In genomic region chr6:41789937-41790502, GRCh38 we compare ENCODE assay signal across 29 cellular contexts. TPM values are rescaled to one million over a fixed set of nuclear protein-coding genes. Genes with fewer than 3 reads are reported as not detected.
A peak's percentile ranks its signal among the peaks of the same experiment; 100 is the strongest.
DNase-seq lines count a peak whose midpoint lies in the region; ATAC-seq and TF ChIP-seq lines count a peak whose summit lies in the region.
"Had no signal": no experiment of that assay in that cellular context is flagged by ENCODE, and none has a peak within 500 bp of the region (broad histone marks: within the 10 kb centered on the region; RNA-seq: fewer than 3 reads in every experiment).

No MANE protein-coding gene starts in this region.

- H3K27me3 Mint-ChIP-seq in activated CD4-positive, alpha-beta T cell treated with anti-CD3 and anti-CD28 coated beads for 36 hours, result no peaks in the 10 kb centered on the region
- H3K27me3 Mint-ChIP-seq in WTC11 (ENCODE audit: low read depth), result peaks cover 11% of the 10 kb centered on the region
- H3K27me3 Mint-ChIP-seq: naive thymus-derived CD8-positive, alpha-beta T cell; progenitor cell of endocrine pancreas had no signal

- H4K8ac ChIP-seq in mesenchymal stem cell (ENCODE audit: low read length), result no peak overlapping the region

- H3K18ac ChIP-seq in mesenchymal stem cell (ENCODE audit: low read depth in 1 of 2, low read length in 2 of 2), result no peak overlapping the region

- no peak overlapping the region for H2AK5ac ChIP-seq in mesenchymal stem cell (ENCODE audit: low read length, severe bottlenecking)

- H3K9ac ChIP-seq in mesenchymal stem cell (ENCODE audit: low read length), result peak overlapping the region; percentile 5

- H2AFZ ChIP-seq in mesenchymal stem cell (ENCODE audit: low read depth, low read length), result no peak overlapping the region
- H2AFZ ChIP-seq: GM23338, hepatocyte had no signal

- H2BK12ac ChIP-seq in mesenchymal stem cell (ENCODE audit: low read length in 2 of 2), result no peak overlapping the region

- peaks cover 32% of the 10 kb centered on the region for H3K36me3 Mint-ChIP-seq in activated CD4-positive, alpha-beta T cell treated with anti-CD3 and anti-CD28 coated beads for 36 hours (ENCODE audit: low read depth)
- H3K36me3 Mint-ChIP-seq in WTC11, result peaks cover 31% of the 10 kb centered on the region

- H3K4me2 ChIP-seq in mesenchymal stem cell (ENCODE audit: low read length, poor library complexity, severe bottlenecking), result no peak overlapping the region
- H3K4me2 ChIP-seq: GM23338, hepatocyte, smooth muscle cell had no signal

- no peak overlapping the region for H3K23ac ChIP-seq in mesenchymal stem cell (ENCODE audit: low read length in 2 of 2)

- no peak overlapping the region for H3K14ac ChIP-seq in mesenchymal stem cell (ENCODE audit: low read length in 2 of 2)

- no peak overlapping the region for H2BK5ac ChIP-seq in mesenchymal stem cell (ENCODE audit: low read depth, low read length, poor library complexity, severe bottlenecking)

- POLR2A ChIA-PET in activated CD4-positive, alpha-beta T cell treated with anti-CD3 and anti-CD28 coated beads for 36 hours (lab: Charles Lee), result no interaction called here
- POLR2A ChIA-PET in WTC11 (lab: Charles Lee), result interaction anchor here (0.6 kb wide), 1 partner anchor 58 kb away, joined by 3 read pairs; no protein-coding TSS in a partner anchor

- H2BK120ac ChIP-seq in mesenchymal stem cell (ENCODE audit: low read depth, low read length), result no peak overlapping the region

- H3K4me1 ChIP-seq in mesenchymal stem cell (ENCODE audit: control insufficient read depth, insufficient read depth, low read depth, low read length) (peaks cover 18% of the 10 kb centered on the region), upper lobe of left lung (peaks cover 24 to 37% (median 34%) of the 10 kb centered on the region in 4 donors)
- H3K4me1 ChIP-seq: BE2C had no signal

- WGBS in mesenchymal stem cell, result 96% methylated on average over 1 of the region's 1 CpG
- WGBS in upper lobe of left lung, 2 donors, result 100% methylated on average over 1 of the region's 1 CpG

- H3K79me1 ChIP-seq in mesenchymal stem cell (replicated peaks; ENCODE audit: low read length, poor library complexity, severe bottlenecking), result peaks cover 16% of the 10 kb centered on the region

- no peak overlapping the region for H3K4me3 ChIP-seq in HL-60 (replicated peaks; ENCODE audit: insufficient read depth, low read length)
- no peak overlapping the region for H3K4me3 ChIP-seq in mesenchymal stem cell (ENCODE audit: insufficient read depth in 1 of 2, low read depth in 1 of 2, low read length in 2 of 2)
- no peak overlapping the region for H3K4me3 ChIP-seq in upper lobe of left lung
- H3K4me3 ChIP-seq: coronary artery, GM23338, hepatocyte, smooth muscle cell, testis had no signal

- ATAC-seq in activated CD4-positive, alpha-beta T cell treated with anti-CD3 and anti-CD28 coated beads for 36 hours, result no peak
- ATAC-seq in WTC11 (no peak), GM21390 (IDR thresholded peaks at IDR 0.05; ENCODE audit: unreplicated experiment) (no peak), upper lobe of left lung (ENCODE audit: low FRiP score in 2 of 2) (no peak)
- ATAC-seq: GM23338; naive thymus-derived CD8-positive, alpha-beta T cell had no signal

- TF ChIP-seq CTCF in HL-60 (IDR thresholded peaks at IDR 0.05; ENCODE audit: insufficient read depth, low read length) (no peak), WTC11 (IDR thresholded peaks at IDR 0.05) (no peak), upper lobe of left lung (IDR thresholded peaks at IDR 0.05) (no peak)

- H3K4ac ChIP-seq in mesenchymal stem cell (ENCODE audit: low read depth in 1 of 2, low read length in 2 of 2), result no peak overlapping the region

- H3K9me3 ChIP-seq in mesenchymal stem cell (ENCODE audit: control insufficient read depth, low read length) (no peaks in the 10 kb centered on the region), upper lobe of left lung (no peaks in the 10 kb centered on the region)
- H3K9me3 ChIP-seq: BE2C, testis had no signal

- peak overlapping the region; percentile 85 for H3K27ac ChIP-seq in HL-60 (replicated peaks)
- no peak overlapping the region for H3K27ac ChIP-seq in mesenchymal stem cell (ENCODE audit: low read length, poor library complexity, severe bottlenecking)
- no peak overlapping the region for H3K27ac ChIP-seq in upper lobe of left lung
- H3K27ac ChIP-seq: coronary artery, hepatocyte, testis, WERI-Rb-1 had no signal

- H2BK15ac ChIP-seq in mesenchymal stem cell (ENCODE audit: low read depth, poor library complexity, severe bottlenecking), result no peak overlapping the region

- no peak for TF ChIP-seq EP300 in upper lobe of left lung (IDR thresholded peaks at IDR 0.05)

- H3K27me3 ChIP-seq in HL-60 (ENCODE audit: insufficient read depth, poor library complexity, severe bottlenecking) (no peaks in the 10 kb centered on the region), mesenchymal stem cell (ENCODE audit: control insufficient read depth in 1 of 2, insufficient read depth in 1 of 2, low read length in 2 of 2) (no peaks in the 10 kb centered on the region), upper lobe of left lung (no peaks in the 10 kb centered on the region)
- H3K27me3 ChIP-seq: BE2C, hepatocyte, testis had no signal

- H3K9me3 Mint-ChIP-seq in activated CD4-positive, alpha-beta T cell treated with anti-CD3 and anti-CD28 coated beads for 36 hours (ENCODE audit: low read depth), result no peaks in the 10 kb centered on the region
- no peaks in the 10 kb centered on the region for H3K9me3 Mint-ChIP-seq in WTC11
- H3K9me3 Mint-ChIP-seq: naive thymus-derived CD8-positive, alpha-beta T cell; T-helper 1 cell treated with Interleukin-12 subunit alpha and Interleukin-12 subunit beta and Interleukin-4 antibody, amounts not matched to agents 30 μg/mL and 1 μg/mL, for 36 hours had no signal

- DNase-seq in activated CD4-positive, alpha-beta T cell treated with anti-CD3 and anti-CD28 coated beads for 36 hours, result no peak
- DNase-seq in activated CD4-positive, alpha-beta T cell treated with anti-CD3 and anti-CD28 coated beads for 48 hours, result no peak
- peak; percentile 49 to 76 for DNase-seq in HL-60 (ENCODE audit: low read depth in 1 of 2, low spot score in 1 of 2)
- DNase-seq in WTC11 (ENCODE audit: low spot score), result no peak
- DNase-seq in mesenchymal stem cell, result no peak
- no peak for DNase-seq in NCI-H1105 treated with DMSO at 0.1 percent for 48 hours (lab: John Stamatoyannopoulos, UW)
- DNase-seq in upper lobe of left lung, result no peak
- DNase-seq: 8988T; activated effector memory CD4-positive, alpha-beta T cell treated with anti-CD3 and anti-CD28 coated beads, Interleukin-2, amount 50 U/mL, for 16 hours; BE2C; DMS153; islet precursor cell; naive thymus-derived CD8-positive, alpha-beta T cell; NCI-H1092; NCI-H2107; NCI-H524; SHP77 treated with DMSO at 0.1 percent for 48 hours; stimulated activated CD4-positive, alpha-beta T cell treated with anti-CD3 and anti-CD28 coated beads, Interleukin-4, amount 100 ng/mL, for 4 hours; testis; WERI-Rb-1 had no signal

- no peak overlapping the region for H4K91ac ChIP-seq in mesenchymal stem cell (ENCODE audit: low read length)

- CTCF ChIA-PET in activated CD4-positive, alpha-beta T cell treated with anti-CD3 and anti-CD28 coated beads for 36 hours (lab: Charles Lee), result no interaction called here
- CTCF ChIA-PET in WTC11 (lab: Charles Lee), result no interaction called here

- intact Hi-C loops in activated CD4-positive, alpha-beta T cell treated with anti-CD3 and anti-CD28 coated beads for 36 hours (cut with DNase I, micrococcal nuclease), result loop anchor here (5.0 to 10.0 kb wide), 4 partner anchors 775 to 1265 kb away; partner anchors contain the start of genes BICRAL (in 1 of the 2), CUL7 (in 1 of the 2), KLC4 (in 1 of the 2) and MRPL2 (in 1 of the 2)

- no peak overlapping the region for H3K4me3 Mint-ChIP-seq in activated CD4-positive, alpha-beta T cell treated with anti-CD3 and anti-CD28 coated beads for 36 hours
- peak overlapping the region; percentile 96; the same call in 1 of the 2 replicates for H3K4me3 Mint-ChIP-seq in WTC11

- peaks cover 19% of the 10 kb centered on the region for H3K4me1 Mint-ChIP-seq in activated CD4-positive, alpha-beta T cell treated with anti-CD3 and anti-CD28 coated beads for 36 hours
- peaks cover 13% of the 10 kb centered on the region for H3K4me1 Mint-ChIP-seq in WTC11

- TF ChIP-seq POLR2A in upper lobe of left lung (IDR thresholded peaks at IDR 0.05), result no peak

- peaks cover 8 to 43% of the 10 kb centered on the region in 2 experiments for H3K36me3 ChIP-seq in mesenchymal stem cell (ENCODE audit: control insufficient read depth in 1 of 2, insufficient read depth in 2 of 2, low read depth in 1 of 2, low read length in 2 of 2)
- H3K36me3 ChIP-seq in upper lobe of left lung, result peaks cover 5 to 43% (median 21%) of the 10 kb centered on the region in 4 donors

- peak overlapping the region; percentile 53 for H3K27ac Mint-ChIP-seq in activated CD4-positive, alpha-beta T cell treated with anti-CD3 and anti-CD28 coated beads for 36 hours
- H3K27ac Mint-ChIP-seq in WTC11, result no peak overlapping the region
- H3K27ac Mint-ChIP-seq: GM23338 had no signal

RNA-seq across cellular contexts. Expression of gene TOMM6, which starts 2.5 kb away (rescaled TPM):
- 100 to 1,000 TPM; 282 to 345 TPM for total RNA-seq in activated CD4-positive, alpha-beta T cell treated with anti-CD3 and anti-CD28 coated beads for 36 hours
- total RNA-seq in WTC11 (2021), result 219 to 233 TPM (median 228 TPM) in 3 replicates
- polyA plus RNA-seq in mesenchymal stem cell (2013, experiment 1 of 2), result 244 TPM
- 241 TPM for polyA plus RNA-seq in mesenchymal stem cell (2013, experiment 2 of 2)
- total RNA-seq in upper lobe of left lung, result 100 to 1,000 TPM in 3 of 6 donors, 10 to 100 TPM in 2, 1 to 10 TPM in 1; 7.3 to 169 (median 96.9) TPM

RNA-seq across cellular contexts. Expression of gene PRICKLE4, which starts 9.4 kb away (rescaled TPM):
- total RNA-seq in activated CD4-positive, alpha-beta T cell treated with anti-CD3 and anti-CD28 coated beads for 36 hours, result not detected
- 0.50 to 1.5 TPM (median 0.82 TPM) in 3 replicates for total RNA-seq in WTC11 (2021)
- polyA plus RNA-seq in mesenchymal stem cell (2013, experiment 1 of 2), result 0.33 TPM
- polyA plus RNA-seq in mesenchymal stem cell (2013, experiment 2 of 2), result 0.15 TPM
- total RNA-seq in upper lobe of left lung, result 100 to 1,000 TPM in 1 of 6 donors, 10 to 100 TPM in 4, 1 to 10 TPM in 1; 9.3 to 133 (median 14.6) TPM
- total RNA-seq: naive thymus-derived CD8-positive, alpha-beta T cell had no signal
- polyA plus RNA-seq: naive thymus-derived CD8-positive, alpha-beta T cell; smooth muscle cell had no signal

RNA-seq across cellular contexts. Expression of gene FRS3, which starts 10.3 kb away (rescaled TPM):
- 1 to 10 TPM; 4.8 to 5.6 TPM for total RNA-seq in activated CD4-positive, alpha-beta T cell treated with anti-CD3 and anti-CD28 coated beads for 36 hours
- total RNA-seq in WTC11 (2021), result 5.5 to 7.8 TPM (median 6.0 TPM) in 3 replicates
- polyA plus RNA-seq in mesenchymal stem cell (2013, experiment 1 of 2), result 3.6 TPM
- 2.9 TPM for polyA plus RNA-seq in mesenchymal stem cell (2013, experiment 2 of 2)
- 10 to 100 TPM in 1 of 6 donors, 1 to 10 TPM in 5; 4.1 to 26.2 (median 6.8) TPM for total RNA-seq in upper lobe of left lung

RNA-seq across cellular contexts. Expression of gene PGC, which starts 42.8 kb away (rescaled TPM):
- not detected for total RNA-seq in activated CD4-positive, alpha-beta T cell treated with anti-CD3 and anti-CD28 coated beads for 36 hours
- total RNA-seq in WTC11 (2021) (0.55 to 0.63 TPM (median 0.62 TPM) in 3 replicates), upper lobe of left lung (1,000 to 10,000 TPM in 2 of 6 donors, 100 to 1,000 TPM in 4; 241 to 4,380 (median 659) TPM)
- polyA plus RNA-seq in mesenchymal stem cell (2013, experiment 1 of 2), result not detected
- polyA plus RNA-seq in mesenchymal stem cell (2013, experiment 2 of 2), result not detected
- total RNA-seq: fibroblast of villous mesenchyme; GM23338; lung microvascular endothelial cell; naive thymus-derived CD8-positive, alpha-beta T cell; progenitor cell of endocrine pancreas; smooth muscle cell had no signal
- polyA plus RNA-seq: GM23338; naive thymus-derived CD8-positive, alpha-beta T cell; smooth muscle cell had no signal

RNA-seq across cellular contexts. Expression of gene TFEB, which starts 54.6 kb away (rescaled TPM):
- 1 to 10 TPM; 8.5 to 9.2 TPM for total RNA-seq in activated CD4-positive, alpha-beta T cell treated with anti-CD3 and anti-CD28 coated beads for 36 hours
- total RNA-seq in WTC11 (2021) (3.1 to 3.9 TPM (median 3.3 TPM) in 3 replicates), upper lobe of left lung (10 to 100 TPM; 20.2 to 46.0 (median 27.3) TPM)
- 7.4 TPM for polyA plus RNA-seq in mesenchymal stem cell (2013, experiment 1 of 2)
- polyA plus RNA-seq in mesenchymal stem cell (2013, experiment 2 of 2), result 7.9 TPM

Comparison
In these comparisons a context has a peak if more than half of its experiments do, and no peak if none do; other contexts are left out.
1. DNase-seq: peak in HL-60 (2 of 2); none in activated CD4-positive, alpha-beta T cell treated with anti-CD3 and anti-CD28 coated beads for 36 hours (single experiment), activated CD4-positive, alpha-beta T cell treated with anti-CD3 and anti-CD28 coated beads for 48 hours (single experiment), WTC11 (single experiment), mesenchymal stem cell (single experiment), NCI-H1105 treated with DMSO at 0.1 percent for 48 hours (single experiment) and upper lobe of left lung (0 of 2).